ENCODE assay signal across 9 cellular contexts in genomic region chr10:17234541-17234940, GRCh38. TPM values are rescaled to one million over a fixed set of nuclear protein-coding genes. Genes with fewer than 3 reads are reported as not detected.
A peak's percentile ranks its signal among the peaks of the same experiment; 100 is the strongest.
DNase-seq lines count a peak whose midpoint lies in the region; ATAC-seq and TF ChIP-seq lines count a peak whose summit lies in the region.
"Had no signal": no experiment of that assay in that cellular context is flagged by ENCODE, and none has a peak within 500 bp of the region (broad histone marks: within the 10 kb centered on the region; RNA-seq: fewer than 3 reads in every experiment).

No MANE protein-coding gene starts in this region.

- TF ChIP-seq POLR2A in uterus (IDR thresholded peaks at IDR 0.05) = no peak

- peaks cover 0 to 3% (median 0%) of the 10 kb centered on the region in 5 experiments for H3K9me3 Mint-ChIP-seq in brain
- H3K9me3 Mint-ChIP-seq in natural killer cell = no peaks in the 10 kb centered on the region

- H3K36me3 Mint-ChIP-seq in brain (peaks cover 79% of the 10 kb centered on the region), natural killer cell (peaks cover 25% of the 10 kb centered on the region)

- H3K27ac Mint-ChIP-seq in brain = peak overlapping the region in 3 of 5 experiments; percentile 59 to 78 (median 64)
- H3K27ac Mint-ChIP-seq in natural killer cell = peak overlapping the region; percentile 56 to 86

- H3K36me3 ChIP-seq in heart right ventricle (peaks cover 0 to 87% (median 48%) of the 10 kb centered on the region in 9 donors), uterus (no peaks in the 10 kb centered on the region)

- H3K9me3 ChIP-seq in heart right ventricle (no peaks in the 10 kb centered on the region), uterus (no peaks in the 10 kb centered on the region)

- no peak for ATAC-seq in heart right ventricle
- ATAC-seq in left cardiac atrium = no peak
- ATAC-seq in natural killer cell = no peak
- ATAC-seq in HG02981 (IDR thresholded peaks at IDR 0.05; ENCODE audit: unreplicated experiment) = no peak
- no peak for ATAC-seq in HG03439 (IDR thresholded peaks at IDR 0.05; ENCODE audit: unreplicated experiment)
- no peak for ATAC-seq in GM18873 (IDR thresholded peaks at IDR 0.05; ENCODE audit: low FRiP score, unreplicated experiment)

- H3K4me3 ChIP-seq in heart right ventricle = peak overlapping the region in 7 of 10 donors; percentile 78 to 95 (median 89)
- H3K4me3 ChIP-seq in uterus = no peak overlapping the region

- H3K4me1 ChIP-seq in heart right ventricle = peaks cover 5 to 69% (median 62%) of the 10 kb centered on the region in 9 donors
- peaks cover 5 to 7% of the 10 kb centered on the region in 2 donors for H3K4me1 ChIP-seq in uterus

- H3K27me3 Mint-ChIP-seq in brain (peaks cover 10% of the 10 kb centered on the region), natural killer cell (ENCODE audit: low read depth in 2 of 2) (no peaks in the 10 kb centered on the region)

- H3K4me1 Mint-ChIP-seq in brain (peaks cover 62% of the 10 kb centered on the region), natural killer cell (peaks cover 25 to 36% of the 10 kb centered on the region in 2 donors)

- no peak for DNase-seq in heart right ventricle
- DNase-seq in left cardiac atrium = no peak
- DNase-seq in natural killer cell = no peak
- no peak for DNase-seq in uterus
- DNase-seq: MV-4-11 had no signal

- peak overlapping the region in 5 of 10 donors; percentile 22 to 98 (median 43) for H3K27ac ChIP-seq in heart right ventricle
- H3K27ac ChIP-seq in uterus = peak overlapping the region; percentile 100

- TF ChIP-seq CTCF in heart right ventricle (IDR thresholded peaks at IDR 0.05) (no peak), brain (conservative IDR thresholded peaks at IDR 0.05) (no peak), natural killer cell (IDR thresholded peaks at IDR 0.05) (no peak), uterus (IDR thresholded peaks at IDR 0.05) (no peak)

- H3K4me3 Mint-ChIP-seq in brain = peak overlapping the region; percentile 46 to 78 (median 60)
- peak overlapping the region; percentile 32 for H3K4me3 Mint-ChIP-seq in natural killer cell

- intact Hi-C loops in heart right ventricle (cut with DNase I) = loop anchor here in 1 of 10 donors (5.0 kb wide), 1 partner anchor 227 kb away; no protein-coding TSS in a partner anchor
- intact Hi-C loops in left cardiac atrium (cut with DNase I) = no loop called here
- intact Hi-C loops in natural killer cell (cut with micrococcal nuclease) = loop anchor here (5.0 to 10.0 kb wide), 2 partner anchors 47 to 270 kb away; no protein-coding TSS in a partner anchor
- intact Hi-C loops in uterus (cut with DNase I; ENCODE audit: low total_unique reads) = no loop called here

- WGBS in heart right ventricle, 2 donors = 83 to 84% methylated on average over 5 of the region's 5 CpGs

- H3K27me3 ChIP-seq in heart right ventricle (peaks cover 0 to 9% (median 0%) of the 10 kb centered on the region in 7 donors), uterus (no peaks in the 10 kb centered on the region)

RNA-seq across cellular contexts. Expression of gene VIM, which starts 6.5 kb away (rescaled TPM):
- total RNA-seq in heart right ventricle (100 to 1,000 TPM; 232 to 834 (median 332) TPM), left cardiac atrium (1,000 to 10,000 TPM in 1 of 2 donors, 100 to 1,000 TPM in 1; 934 to 1,097 TPM), natural killer cell (100 to 1,000 TPM; 627 to 717 (median 634) TPM), uterus (1,000 to 10,000 TPM; 1,892 to 2,495 (median 2,052) TPM)
- polyA plus RNA-seq in heart right ventricle (100 to 1,000 TPM; 469 to 669 TPM), brain (ENCODE audit: insufficient read depth, low read depth, low replicate concordance) (290 TPM)

RNA-seq across cellular contexts. Expression of gene TRDMT1, which starts 33.1 kb away (rescaled TPM):
- total RNA-seq in heart right ventricle (1 to 10 TPM; 3.3 to 6.3 (median 4.0) TPM), left cardiac atrium (1 to 10 TPM; 4.8 to 5.0 TPM), natural killer cell (10 to 100 TPM; 11.0 to 21.8 (median 14.4) TPM), uterus (10 to 100 TPM in 3 of 4 donors, 1 to 10 TPM in 1; 2.6 to 25.4 (median 14.8) TPM)
- polyA plus RNA-seq in heart right ventricle (1 to 10 TPM; 2.0 to 2.3 TPM), brain (ENCODE audit: insufficient read depth, low read depth, low replicate concordance) (3.0 TPM)

Comparison
In these comparisons a context has a peak if more than half of its experiments do, and no peak if none do; other contexts are left out.
1. H3K4me3 ChIP-seq: peak in heart right ventricle (7 of 10); none in uterus (0 of 2).